In the genomic region with DNA sequence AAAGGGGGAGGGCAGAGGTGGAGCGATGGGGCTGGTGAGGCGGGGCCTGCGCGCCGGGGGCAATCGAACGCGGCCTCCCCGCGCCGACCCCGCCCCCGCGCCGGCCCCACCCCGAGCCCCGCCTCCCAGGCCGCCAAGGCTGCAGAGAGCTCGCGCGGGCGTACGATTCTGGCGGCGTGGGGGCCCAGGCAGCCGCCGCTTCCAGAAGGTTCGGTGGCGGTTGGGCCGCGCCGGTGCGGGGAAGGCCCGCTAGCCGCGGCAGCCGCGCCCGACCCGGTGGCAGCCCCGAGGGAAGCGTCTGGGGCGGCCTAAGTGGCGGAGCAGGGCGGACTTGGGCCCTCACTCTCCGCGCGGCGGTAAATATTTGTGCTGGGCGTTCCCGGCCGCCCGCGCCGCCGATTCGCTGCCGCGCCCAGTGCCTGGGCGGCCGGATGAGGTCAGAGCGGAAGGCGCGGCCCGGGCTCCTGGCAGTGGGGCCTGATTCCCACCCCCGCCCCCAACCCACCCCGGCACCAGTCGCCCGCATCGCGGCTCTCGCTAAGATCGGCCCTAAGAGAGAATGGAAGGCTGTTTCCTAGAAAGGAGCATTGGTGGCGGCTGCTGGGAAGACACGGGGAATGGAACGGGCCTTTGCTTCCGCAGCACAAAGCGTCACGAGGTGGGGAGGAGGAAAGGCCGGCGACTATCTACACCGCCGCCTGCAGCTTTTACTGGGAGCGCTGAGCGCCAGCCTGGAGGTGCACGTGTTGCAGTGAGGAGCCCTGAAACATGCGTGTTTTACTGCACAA, we compare ENCODE assay signal across 8 cellular contexts. TPM values are rescaled to one million over a fixed set of nuclear protein-coding genes. Genes with fewer than 3 reads are reported as not detected.
A peak's percentile ranks its signal among the peaks of the same experiment; 100 is the strongest.
DNase-seq lines count a peak whose midpoint lies in the region; ATAC-seq and TF ChIP-seq lines count a peak whose summit lies in the region.

A gene with protein sequence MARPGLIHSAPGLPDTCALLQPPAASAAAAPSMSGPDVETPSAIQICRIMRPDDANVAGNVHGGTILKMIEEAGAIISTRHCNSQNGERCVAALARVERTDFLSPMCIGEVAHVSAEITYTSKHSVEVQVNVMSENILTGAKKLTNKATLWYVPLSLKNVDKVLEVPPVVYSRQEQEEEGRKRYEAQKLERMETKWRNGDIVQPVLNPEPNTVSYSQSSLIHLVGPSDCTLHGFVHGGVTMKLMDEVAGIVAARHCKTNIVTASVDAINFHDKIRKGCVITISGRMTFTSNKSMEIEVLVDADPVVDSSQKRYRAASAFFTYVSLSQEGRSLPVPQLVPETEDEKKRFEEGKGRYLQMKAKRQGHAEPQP (minus strand): TSS at position 368 of the 788 bp plus-strand sequence. CDS start 368 bp downstream, outside the sequence.

- no peaks in the 10 kb centered on the region for H3K9me3 Mint-ChIP-seq in CD4-positive, alpha-beta T cell
- H3K9me3 Mint-ChIP-seq in activated CD8-positive, alpha-beta T cell treated with anti-CD3 and anti-CD28 coated beads, Interleukin-2, amount 10 ng/mL, durations not matched to agents 7 days and 5 days (ENCODE audit: insufficient read depth) = no peaks in the 10 kb centered on the region

- H3K4me3 Mint-ChIP-seq in CD4-positive, alpha-beta T cell = peak within 1 kb of the TSS; percentile 92
- peak within 1 kb of the TSS; percentile 82 for H3K4me3 Mint-ChIP-seq in activated CD8-positive, alpha-beta T cell treated with anti-CD3 and anti-CD28 coated beads, Interleukin-2, amount 10 ng/mL, durations not matched to agents 7 days and 5 days

- peak within 1 kb of the TSS; percentile 90 for H3K27ac Mint-ChIP-seq in CD4-positive, alpha-beta T cell
- peak within 1 kb of the TSS; percentile 96 for H3K27ac Mint-ChIP-seq in activated CD8-positive, alpha-beta T cell treated with anti-CD3 and anti-CD28 coated beads, Interleukin-2, amount 10 ng/mL, durations not matched to agents 7 days and 5 days

- H3K4me1 Mint-ChIP-seq in CD4-positive, alpha-beta T cell (ENCODE audit: low read depth) = peaks cover 31% of the 10 kb centered on the region
- H3K4me1 Mint-ChIP-seq in activated CD8-positive, alpha-beta T cell treated with anti-CD3 and anti-CD28 coated beads, Interleukin-2, amount 10 ng/mL, durations not matched to agents 7 days and 5 days (ENCODE audit: low read depth) = peaks cover 43% of the 10 kb centered on the region

- H3K27ac ChIP-seq in CD4-positive, alpha-beta T cell (ENCODE audit: low read depth, low read length) = peak within 1 kb of the TSS; percentile 69

- CTCF ChIA-PET in CD4-positive, alpha-beta T cell (lab: Charles Lee) = interaction anchor here (0.5 to 1.3 kb wide), 4 partner anchors 11 to 109 kb away, joined by 3 to 5 read pairs (median 4); no protein-coding TSS in a partner anchor
- CTCF ChIA-PET in activated CD8-positive, alpha-beta T cell treated with anti-CD3 and anti-CD28 coated beads, Interleukin-2, amount 10 ng/mL, durations not matched to agents 7 days and 5 days (lab: Charles Lee) = interaction anchor here (0.6 to 9.4 kb wide), 10 partner anchors 9 to 208 kb away, joined by 3 to 100 read pairs (median 14); no protein-coding TSS in a partner anchor

- no peaks in the 10 kb centered on the region for H3K27me3 Mint-ChIP-seq in CD4-positive, alpha-beta T cell
- peaks cover 3% of the 10 kb centered on the region for H3K27me3 Mint-ChIP-seq in activated CD8-positive, alpha-beta T cell treated with anti-CD3 and anti-CD28 coated beads, Interleukin-2, amount 10 ng/mL, durations not matched to agents 7 days and 5 days (ENCODE audit: low read depth)

- intact Hi-C loops in CD4-positive, alpha-beta T cell (cut with DNase I, micrococcal nuclease) = loop anchor here (2.0 to 10.0 kb wide), 2 partner anchors 35 to 391 kb away; a partner anchor contains a TSS

- peak; percentile 84 to 91 (median 88) for DNase-seq in CD4-positive, alpha-beta T cell
- peak; percentile 88 for DNase-seq in NCI-H82 treated with DMSO at 0.1 percent for 48 hours (lab: John Stamatoyannopoulos, UW; ENCODE audit: unreplicated experiment)
- peak; percentile 93 for DNase-seq in activated CD8-positive, alpha-beta T cell treated with anti-CD3 and anti-CD28 coated beads, Interleukin-2, amount 10 ng/mL, durations not matched to agents 7 days and 5 days
- peak; percentile 84 for DNase-seq in effector CD4-positive, alpha-beta T cell
- DNase-seq in medulla oblongata (ENCODE audit: extremely low spot score) = peak; percentile 91
- peak; percentile 79 for DNase-seq in stimulated activated CD8-positive, alpha-beta memory T cell treated with anti-CD3 and anti-CD28 coated beads, Interleukin-12 subunit alpha, Interleukin-12 subunit beta, amount 100 ng/mL, for 1 hour (ENCODE audit: low read depth)

- no peaks in the 10 kb centered on the region for H3K27me3 ChIP-seq in CD4-positive, alpha-beta T cell (ENCODE audit: control insufficient read depth, insufficient read depth, low read length)

- peak; percentile 90 for ATAC-seq in CD4-positive, alpha-beta T cell (ENCODE audit: poor library complexity)
- peak; percentile 80 for ATAC-seq in GM19395 (IDR thresholded peaks at IDR 0.05; ENCODE audit: unreplicated experiment)
- peak; percentile 43 for ATAC-seq in HG03558 (IDR thresholded peaks at IDR 0.05; ENCODE audit: extremely low read depth, unreplicated experiment)
- ATAC-seq in activated CD8-positive, alpha-beta T cell treated with anti-CD3 and anti-CD28 coated beads, Interleukin-2, amount 10 ng/mL, durations not matched to agents 7 days and 5 days = peak; percentile 87

- no peaks in the 10 kb centered on the region for H3K9me3 ChIP-seq in CD4-positive, alpha-beta T cell (ENCODE audit: control insufficient read depth, low read length)

- TF ChIP-seq CTCF in CD4-positive, alpha-beta T cell (IDR thresholded peaks at IDR 0.05) = no peak

- no peaks in the 10 kb centered on the region for H3K36me3 Mint-ChIP-seq in CD4-positive, alpha-beta T cell (ENCODE audit: low read depth)
- peaks cover 12% of the 10 kb centered on the region for H3K36me3 Mint-ChIP-seq in activated CD8-positive, alpha-beta T cell treated with anti-CD3 and anti-CD28 coated beads, Interleukin-2, amount 10 ng/mL, durations not matched to agents 7 days and 5 days (ENCODE audit: low read depth)

- POLR2A ChIA-PET in CD4-positive, alpha-beta T cell (lab: Charles Lee) = interaction anchor here (0.5 to 4.1 kb wide), 15 partner anchors 9 to 210 kb away, joined by 3 to 41 read pairs (median 3); a partner anchor contains a TSS
- POLR2A ChIA-PET in activated CD8-positive, alpha-beta T cell treated with anti-CD3 and anti-CD28 coated beads, Interleukin-2, amount 10 ng/mL, durations not matched to agents 7 days and 5 days (lab: Charles Lee) = interaction anchor here (0.7 to 4.5 kb wide), 7 partner anchors 9 to 368 kb away, joined by 3 to 40 read pairs (median 3); no protein-coding TSS in a partner anchor

RNA-seq across cellular contexts. Expression of the gene that starts here (rescaled TPM):
- 1 to 10 TPM; 5.3 to 5.4 TPM for total RNA-seq in CD4-positive, alpha-beta T cell
- total RNA-seq in activated CD8-positive, alpha-beta T cell treated with anti-CD3 and anti-CD28 coated beads, Interleukin-2, amount 10 ng/mL, durations not matched to agents 7 days and 5 days = 100 to 1,000 TPM in 1 of 2 experiments, 10 to 100 TPM in 1; 97.0 to 102 TPM

Comparison
In these comparisons a context has a peak if more than half of its experiments do, and no peak if none do; other contexts are left out.
1. Peak in every context shown above with its lines: DNase-seq, ATAC-seq and H3K27ac ChIP-seq.
2. RNA of the gene that starts here (total RNA-seq): 97.0 to 102 TPM in activated CD8-positive, alpha-beta T cell treated with anti-CD3 and anti-CD28 coated beads, Interleukin-2, amount 10 ng/mL, durations not matched to agents 7 days and 5 days; 5.3 to 5.4 TPM in CD4-positive, alpha-beta T cell; every median in the first group is over 10 times any median in the second.